Comparison of ENCODE assay signal across 8 cellular contexts in the genomic region with DNA sequence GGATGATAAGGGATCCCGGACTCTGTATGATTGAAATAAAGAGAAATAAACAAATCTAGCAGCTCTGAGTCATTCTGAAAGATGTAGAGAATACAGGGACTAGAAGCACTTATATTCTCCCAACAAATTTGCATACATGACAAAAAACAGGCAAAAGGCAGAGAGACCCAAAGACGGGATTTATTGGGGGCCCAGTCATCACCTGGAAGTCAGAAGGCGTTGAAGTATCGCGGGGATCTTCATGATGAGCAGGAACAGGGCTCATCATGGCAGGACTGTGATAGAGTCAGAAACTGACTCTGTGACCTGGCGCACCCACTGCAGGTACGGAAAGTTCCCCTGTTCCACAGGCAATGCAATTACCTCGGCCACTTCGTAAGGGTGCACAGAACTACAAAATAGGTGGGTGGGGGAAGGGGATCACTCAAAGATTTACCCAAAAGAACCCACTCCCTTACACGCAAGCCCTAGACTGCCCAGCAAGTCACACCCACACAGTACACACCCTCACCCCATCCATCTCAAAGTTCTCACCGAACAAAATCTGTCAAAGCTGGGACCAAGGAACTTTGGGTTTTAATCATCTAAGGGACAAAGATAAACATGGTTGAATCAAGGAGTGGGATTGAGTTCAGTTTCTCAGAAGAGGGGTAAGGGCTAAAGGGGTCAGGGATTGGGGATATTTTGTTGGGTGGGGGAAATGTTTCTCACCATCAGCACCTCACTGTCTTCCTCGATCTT. TPM values are rescaled to one million over a fixed set of nuclear protein-coding genes. Genes with fewer than 3 reads are reported as not detected.
DNase-seq lines count a peak whose midpoint lies in the region; ATAC-seq, FAIRE-seq and TF ChIP-seq lines count a peak whose summit lies in the region.

No MANE protein-coding gene starts in this region.

- H3K27me3 ChIP-seq in Panc1 (ENCODE audit: control insufficient read depth, insufficient read depth, low read length): no peaks in the 10 kb centered on the region
- peaks cover under 1 to 3% of the 10 kb centered on the region in 2 experiments for H3K27me3 ChIP-seq in endothelial cell of umbilical vein (ENCODE audit: control insufficient read depth in 2 of 2, insufficient read depth in 2 of 2, low read length in 2 of 2)
- no peaks in the 10 kb centered on the region for H3K27me3 ChIP-seq in prostate gland (replicated peaks; ENCODE audit: insufficient read depth)

- POLR2A ChIA-PET in Panc1 (lab: Charles Lee) (no interaction called here), endothelial cell of umbilical vein (lab: Charles Lee) (no interaction called here)

- no peak overlapping the region for H3K9ac ChIP-seq in endothelial cell of umbilical vein (replicated peaks; ENCODE audit: extremely low read depth, insufficient read depth, low read length)

- no peak for TF ChIP-seq POLR2A in endothelial cell of umbilical vein (IDR thresholded peaks at IDR 0.05; ENCODE audit: low read depth, low read length)
- TF ChIP-seq POLR2A in prostate gland (IDR thresholded peaks at IDR 0.05): no peak

- H3K36me3 ChIP-seq in Panc1 (ENCODE audit: control insufficient read depth, insufficient read depth, low read length): peaks cover 2% of the 10 kb centered on the region
- peaks cover 0 to 22% of the 10 kb centered on the region in 2 experiments for H3K36me3 ChIP-seq in endothelial cell of umbilical vein (ENCODE audit: control insufficient read depth in 2 of 2, extremely low read depth in 1 of 2, insufficient read depth in 2 of 2, low read length in 2 of 2)
- no peaks in the 10 kb centered on the region for H3K36me3 ChIP-seq in prostate gland

- no peak for FAIRE-seq in endothelial cell of umbilical vein (lab: Jason Lieb, UNC)

- H3K4me3 ChIP-seq in GM12865 (ENCODE audit: low read depth, low read length): peak overlapping the region; percentile 79
- peak overlapping the region; percentile 86 for H3K4me3 ChIP-seq in Panc1 (ENCODE audit: low read depth in 2 of 2, low read length in 2 of 2)
- H3K4me3 ChIP-seq in endothelial cell of umbilical vein (replicated peaks in 1 of 3; ENCODE audit: insufficient read depth in 1 of 3, low read depth in 1 of 3, low read length in 3 of 3): peak overlapping the region in 2 of 3 experiments; percentile 50 to 63
- peak overlapping the region; percentile 42 to 56 for H3K4me3 ChIP-seq in prostate gland

- no peak for ATAC-seq in Panc1

- BruUV-seq in Panc1 (replicated peaks; lab: Mats Ljungman, UMichigan) (no TSS peak), endothelial cell of umbilical vein (replicated peaks; lab: Mats Ljungman, UMichigan) (no TSS peak)

- no peaks in the 10 kb centered on the region for H4K20me1 ChIP-seq in endothelial cell of umbilical vein (replicated peaks; ENCODE audit: control insufficient read depth, extremely low read depth, insufficient read depth, low read length)

- H3K79me2 ChIP-seq in endothelial cell of umbilical vein (ENCODE audit: control insufficient read depth, insufficient read depth, low read length): peaks cover 12% of the 10 kb centered on the region

- TF ChIP-seq CTCF in GM12865 (IDR thresholded peaks at IDR 0.05; ENCODE audit: insufficient read depth, low read depth, low read length, missing control alignments): no peak
- TF ChIP-seq CTCF in Panc1 (IDR thresholded peaks at IDR 0.05): no peak
- no peak for TF ChIP-seq CTCF in endothelial cell of umbilical vein (IDR thresholded peaks at IDR 0.05; ENCODE audit: extremely low read depth in 1 of 2, insufficient read depth in 1 of 2, low read depth in 1 of 2, low read length in 2 of 2)
- TF ChIP-seq CTCF in prostate gland (IDR thresholded peaks at IDR 0.05): no peak

- H3K9me1 ChIP-seq in endothelial cell of umbilical vein (replicated peaks; ENCODE audit: control insufficient read depth, extremely low read depth, insufficient read depth, low read length): no peaks in the 10 kb centered on the region

- no peak overlapping the region for H2AFZ ChIP-seq in endothelial cell of umbilical vein (ENCODE audit: low read depth, low read length)

- CTCF ChIA-PET in Panc1 (lab: Charles Lee): no interaction called here
- CTCF ChIA-PET in endothelial cell of umbilical vein (lab: Charles Lee): interaction anchor here (4.7 kb wide), 1 partner anchor 9 kb away, joined by 14 read pairs; no protein-coding TSS in a partner anchor

- in situ Hi-C loops in Panc1 (cut with HindIII; ENCODE audit: low pct_unique_long_range_greater_than_20kb, low sequenced_read_pairs): no loop called here

- peak overlapping the region; percentile 99 for H3K27ac ChIP-seq in Panc1 (ENCODE audit: low read length)
- H3K27ac ChIP-seq in endothelial cell of umbilical vein (ENCODE audit: insufficient read depth, low read depth, low read length): no peak overlapping the region
- H3K27ac ChIP-seq in prostate gland: peak overlapping the region; percentile 93 to 95

- intact Hi-C loops in Panc1 (cut with micrococcal nuclease; ENCODE audit: unreplicated experiment): no loop called here
- intact Hi-C loops in endothelial cell of umbilical vein (cut with micrococcal nuclease): loop anchor here (1.0 to 10.0 kb wide), 2 partner anchors 9 to 442 kb away; no protein-coding TSS in a partner anchor
- intact Hi-C loops in prostate gland (cut with DNase I): loop anchor here (10.0 kb wide), 1 partner anchor 442 kb away; no protein-coding TSS in a partner anchor

- peaks cover 48% of the 10 kb centered on the region for H3K4me1 ChIP-seq in Panc1 (ENCODE audit: control insufficient read depth, insufficient read depth, low read length)
- peaks cover 21% of the 10 kb centered on the region for H3K4me1 ChIP-seq in endothelial cell of umbilical vein (ENCODE audit: control insufficient read depth, extremely low read depth, insufficient read depth, low read length)
- peaks cover 12% of the 10 kb centered on the region for H3K4me1 ChIP-seq in prostate gland (replicated peaks)

- H3K9me3 ChIP-seq in Panc1 (ENCODE audit: control insufficient read depth, insufficient read depth, low read depth, low read length): no peaks in the 10 kb centered on the region
- no peaks in the 10 kb centered on the region for H3K9me3 ChIP-seq in endothelial cell of umbilical vein (replicated peaks; ENCODE audit: control insufficient read depth, insufficient read depth, low read length)
- no peaks in the 10 kb centered on the region for H3K9me3 ChIP-seq in prostate gland

- peak overlapping the region; percentile 70 for H3K4me2 ChIP-seq in endothelial cell of umbilical vein (ENCODE audit: insufficient read depth, low read length)

- DNase-seq in GM12865 (ENCODE audit: low read depth) (peak; percentile 80), Panc1 (ENCODE audit: low read depth, low spot score) (no peak), endothelial cell of umbilical vein (ENCODE audit: low read depth, low spot score) (no peak), prostate gland (ENCODE audit: low spot score) (no peak), NOMO-1 (lab: John Stamatoyannopoulos, UW; ENCODE audit: unreplicated experiment in 2 of 2) (no peak), nucleus accumbens (lab: John Stamatoyannopoulos, UW) (no peak), NCI-H774 (lab: John Stamatoyannopoulos, UW) (no peak), DMS153 treated with DMSO at 0.1 percent for 48 hours (lab: John Stamatoyannopoulos, UW; ENCODE audit: unreplicated experiment) (no peak)

- dilution Hi-C loops in endothelial cell of umbilical vein (cut with MboI; ENCODE audit: extremely low pct_ligation_motif_present, low sequenced_read_pairs): no loop called here

- WGBS in prostate gland: 40% methylated on average over 12 of the region's 12 CpGs

RNA-seq across cellular contexts. Expression of gene CUTA, which starts 1.4 kb away (rescaled TPM):
- 338 TPM for total RNA-seq in Panc1 (2021; ENCODE audit: unreplicated experiment)
- polyA plus RNA-seq in Panc1 (2012; ENCODE audit: insufficient read length): 397 TPM
- 133 TPM in 2 replicates for total RNA-seq in endothelial cell of umbilical vein
- polyA plus RNA-seq in endothelial cell of umbilical vein: 202 and 241 TPM in 2 replicates
- polyA plus RNA-seq in endothelial cell of umbilical vein (2011; cell fraction: cytosol; rRNA removed): 189 and 191 TPM in 2 replicates
- polyA plus RNA-seq in endothelial cell of umbilical vein (2011; cell fraction: nucleus; rRNA removed): 92.8 and 109 TPM in 2 replicates
- polyA plus RNA-seq in endothelial cell of umbilical vein (2012): 123 and 151 TPM in 2 replicates
- 90.1 and 102 TPM in 2 replicates for polyA minus RNA-seq in endothelial cell of umbilical vein
- 143 TPM for polyA minus RNA-seq in endothelial cell of umbilical vein (2011; cell fraction: cytosol; rRNA and poly(A)+ RNA removed)
- polyA minus RNA-seq in endothelial cell of umbilical vein (2011; cell fraction: nucleus; rRNA and poly(A)+ RNA removed): 21.5 and 24.2 TPM in 2 replicates
- 100 to 1,000 TPM; 189 to 260 TPM for total RNA-seq in prostate gland

RNA-seq across cellular contexts. Expression of gene SYNGAP1, which starts 3.3 kb away (rescaled TPM):
- total RNA-seq in Panc1 (2021; ENCODE audit: unreplicated experiment): 29.0 TPM
- 34.5 TPM for polyA plus RNA-seq in Panc1 (2012; ENCODE audit: insufficient read length)
- 14.3 and 15.1 TPM in 2 replicates for total RNA-seq in endothelial cell of umbilical vein
- polyA plus RNA-seq in endothelial cell of umbilical vein: 7.3 and 7.9 TPM in 2 replicates
- 3.2 and 3.9 TPM in 2 replicates for polyA plus RNA-seq in endothelial cell of umbilical vein (2011; cell fraction: cytosol; rRNA removed)
- 36.2 and 44.4 TPM in 2 replicates for polyA plus RNA-seq in endothelial cell of umbilical vein (2011; cell fraction: nucleus; rRNA removed)
- 6.4 and 10.8 TPM in 2 replicates for polyA plus RNA-seq in endothelial cell of umbilical vein (2012)
- 6.2 and 9.3 TPM in 2 replicates for polyA minus RNA-seq in endothelial cell of umbilical vein
- 0.31 TPM for polyA minus RNA-seq in endothelial cell of umbilical vein (2011; cell fraction: cytosol; rRNA and poly(A)+ RNA removed)
- polyA minus RNA-seq in endothelial cell of umbilical vein (2011; cell fraction: nucleus; rRNA and poly(A)+ RNA removed): 11.4 and 14.9 TPM in 2 replicates
- 10 to 100 TPM in 1 of 2 donors, 1 to 10 TPM in 1; 6.1 to 24.8 TPM for total RNA-seq in prostate gland

RNA-seq across cellular contexts. Expression of gene PHF1, which starts 5.7 kb away (rescaled TPM):
- total RNA-seq in Panc1 (2021; ENCODE audit: unreplicated experiment) (51.6 TPM), endothelial cell of umbilical vein (28.8 and 32.5 TPM in 2 replicates), prostate gland (100 to 1,000 TPM in 1 of 2 donors, 10 to 100 TPM in 1; 98.2 to 132 TPM)
- polyA plus RNA-seq in Panc1 (2012; ENCODE audit: insufficient read length): 50.3 TPM
- polyA plus RNA-seq in endothelial cell of umbilical vein: 53.1 and 62.6 TPM in 2 replicates
- 23.9 and 25.2 TPM in 2 replicates for polyA plus RNA-seq in endothelial cell of umbilical vein (2011; cell fraction: cytosol; rRNA removed)
- polyA plus RNA-seq in endothelial cell of umbilical vein (2011; cell fraction: nucleus; rRNA removed): 186 and 227 TPM in 2 replicates
- polyA plus RNA-seq in endothelial cell of umbilical vein (2012): 22.8 and 26.1 TPM in 2 replicates
- polyA minus RNA-seq in endothelial cell of umbilical vein: 22.3 and 26.8 TPM in 2 replicates
- 8.6 TPM for polyA minus RNA-seq in endothelial cell of umbilical vein (2011; cell fraction: cytosol; rRNA and poly(A)+ RNA removed)
- polyA minus RNA-seq in endothelial cell of umbilical vein (2011; cell fraction: nucleus; rRNA and poly(A)+ RNA removed): 16.2 and 19.6 TPM in 2 replicates

RNA-seq across cellular contexts. Expression of gene KIFC1, which starts 24.9 kb away (rescaled TPM):
- 81.8 TPM for total RNA-seq in Panc1 (2021; ENCODE audit: unreplicated experiment)
- 42.1 TPM for polyA plus RNA-seq in Panc1 (2012; ENCODE audit: insufficient read length)
- total RNA-seq in endothelial cell of umbilical vein: 63.4 and 65.9 TPM in 2 replicates
- polyA plus RNA-seq in endothelial cell of umbilical vein: 38.5 and 39.3 TPM in 2 replicates
- polyA plus RNA-seq in endothelial cell of umbilical vein (2011; cell fraction: cytosol; rRNA removed): 46.2 and 46.6 TPM in 2 replicates
- 63.0 and 83.1 TPM in 2 replicates for polyA plus RNA-seq in endothelial cell of umbilical vein (2011; cell fraction: nucleus; rRNA removed)
- polyA plus RNA-seq in endothelial cell of umbilical vein (2012): 15.2 and 30.1 TPM in 2 replicates
- polyA minus RNA-seq in endothelial cell of umbilical vein: 40.6 and 41.9 TPM in 2 replicates
- 33.3 TPM for polyA minus RNA-seq in endothelial cell of umbilical vein (2011; cell fraction: cytosol; rRNA and poly(A)+ RNA removed)
- 36.4 and 42.0 TPM in 2 replicates for polyA minus RNA-seq in endothelial cell of umbilical vein (2011; cell fraction: nucleus; rRNA and poly(A)+ RNA removed)
- 1 to 10 TPM; 5.8 to 6.5 TPM for total RNA-seq in prostate gland

RNA-seq across cellular contexts. Expression of gene ZBTB9, which starts 37.8 kb away (rescaled TPM):
- 17.6 TPM for total RNA-seq in Panc1 (2021; ENCODE audit: unreplicated experiment)
- polyA plus RNA-seq in Panc1 (2012; ENCODE audit: insufficient read length): 17.9 TPM
- total RNA-seq in endothelial cell of umbilical vein: 8.0 and 8.7 TPM in 2 replicates
- polyA plus RNA-seq in endothelial cell of umbilical vein: 4.7 and 4.9 TPM in 2 replicates
- polyA plus RNA-seq in endothelial cell of umbilical vein (2011; cell fraction: cytosol; rRNA removed): 3.5 and 3.7 TPM in 2 replicates
- 7.2 and 7.5 TPM in 2 replicates for polyA plus RNA-seq in endothelial cell of umbilical vein (2011; cell fraction: nucleus; rRNA removed)
- polyA plus RNA-seq in endothelial cell of umbilical vein (2012): 6.0 and 7.5 TPM in 2 replicates
- 8.0 and 9.0 TPM in 2 replicates for polyA minus RNA-seq in endothelial cell of umbilical vein
- polyA minus RNA-seq in endothelial cell of umbilical vein (2011; cell fraction: cytosol; rRNA and poly(A)+ RNA removed): 11.2 TPM
- 2.1 and 3.5 TPM in 2 replicates for polyA minus RNA-seq in endothelial cell of umbilical vein (2011; cell fraction: nucleus; rRNA and poly(A)+ RNA removed)
- total RNA-seq in prostate gland: 1 to 10 TPM; 3.5 to 8.9 TPM
